ENCODE assay signal across 18 cellular contexts in genomic region chr19:29583196-29584006, GRCh38. TPM values are rescaled to one million over a fixed set of nuclear protein-coding genes. Genes with fewer than 3 reads are reported as not detected.
DNase-seq lines count a peak whose midpoint lies in the region; ATAC-seq, FAIRE-seq and TF ChIP-seq lines count a peak whose summit lies in the region.
"Had no signal": no experiment of that assay in that cellular context is flagged by ENCODE, and none has a peak within 500 bp of the region (broad histone marks: within the 10 kb centered on the region; RNA-seq: fewer than 3 reads in every experiment).

No MANE protein-coding gene starts in this region.

- ATAC-seq in CD4-positive, CD25-positive, alpha-beta regulatory T cell (ENCODE audit: low read depth in 2 of 2) = no peak
- no peak for ATAC-seq in GM23338
- ATAC-seq: Panc1, pancreas had no signal

- no peak for DNase-seq in CD4-positive, CD25-positive, alpha-beta regulatory T cell
- DNase-seq in GM23338 (ENCODE audit: low spot score) = no peak
- DNase-seq in activated naive CD8-positive, alpha-beta T cell treated with anti-CD3 and anti-CD28 coated beads for 36 hours = peak; percentile 20
- DNase-seq in islet precursor cell = peak; percentile 57
- no peak for DNase-seq in NCI-H1694 (lab: John Stamatoyannopoulos, UW)
- DNase-seq in GM19239 (ENCODE audit: insufficient read length, low spot score) = no peak
- no peak for DNase-seq in C1 segment of cervical spinal cord (lab: John Stamatoyannopoulos, UW)
- DNase-seq: kidney, NCI-H187, NCI-H524 treated with DMSO at 0.1 percent for 48 hours, pancreas, SW 1271 had no signal

- no peak overlapping the region for H3K4me3 Mint-ChIP-seq in CD4-positive, CD25-positive, alpha-beta regulatory T cell
- H3K4me3 Mint-ChIP-seq in GM23338 = no peak overlapping the region
- H3K4me3 Mint-ChIP-seq in activated naive CD8-positive, alpha-beta T cell treated with anti-CD3 and anti-CD28 coated beads for 36 hours = no peak overlapping the region

- TF ChIP-seq CTCF in GM23338 (conservative IDR thresholded peaks at IDR 0.05; ENCODE audit: low read depth in 2 of 2) = no peak

- H3K36me3 ChIP-seq in CD4-positive, CD25-positive, alpha-beta regulatory T cell (ENCODE audit: control insufficient read depth, insufficient read depth, low read length) = no peaks in the 10 kb centered on the region
- H3K36me3 ChIP-seq in GM23338 (ENCODE audit: insufficient read depth) = no peaks in the 10 kb centered on the region
- H3K36me3 ChIP-seq: pancreas, vagina had no signal

- no peak overlapping the region for H3K4me3 ChIP-seq in CD4-positive, CD25-positive, alpha-beta regulatory T cell (ENCODE audit: low read depth, low read length)
- no peak overlapping the region for H3K4me3 ChIP-seq in GM23338
- H3K4me3 ChIP-seq: pancreas, vagina had no signal

- H4K20me1 ChIP-seq in GM23338 (replicated peaks; ENCODE audit: insufficient read depth) = no peaks in the 10 kb centered on the region

- 0 out of 2 replicates have a peak overlapping the region, but pooled peaks have one; percentile 23 for H2AFZ ChIP-seq in GM23338

- peak overlapping the region in 2 of 3 donors; percentile 17 to 31 for H3K27ac Mint-ChIP-seq in CD4-positive, CD25-positive, alpha-beta regulatory T cell
- no peak overlapping the region for H3K27ac Mint-ChIP-seq in GM23338
- H3K27ac Mint-ChIP-seq in activated naive CD8-positive, alpha-beta T cell treated with anti-CD3 and anti-CD28 coated beads for 36 hours = peak overlapping the region; percentile 44

- H3K4me1 Mint-ChIP-seq in CD4-positive, CD25-positive, alpha-beta regulatory T cell = peaks cover 0 to 14% (median 10%) of the 10 kb centered on the region in 4 donors
- H3K4me1 Mint-ChIP-seq in GM23338 = peaks cover 5% of the 10 kb centered on the region; the same call in 1 of the 3 replicates
- H3K4me1 Mint-ChIP-seq in activated naive CD8-positive, alpha-beta T cell treated with anti-CD3 and anti-CD28 coated beads for 36 hours = peaks cover 20% of the 10 kb centered on the region

- peaks cover 3% of the 10 kb centered on the region for H3K36me3 Mint-ChIP-seq in CD4-positive, CD25-positive, alpha-beta regulatory T cell
- no peaks in the 10 kb centered on the region for H3K36me3 Mint-ChIP-seq in GM23338 (ENCODE audit: low read depth)
- peaks cover 5% of the 10 kb centered on the region for H3K36me3 Mint-ChIP-seq in activated naive CD8-positive, alpha-beta T cell treated with anti-CD3 and anti-CD28 coated beads for 36 hours

- FAIRE-seq in GM19239 (lab: Jason Lieb, UNC) = no peak
- FAIRE-seq: endometrium, G401.6, kidney, pancreas had no signal

- H3K27me3 Mint-ChIP-seq in CD4-positive, CD25-positive, alpha-beta regulatory T cell = peaks cover 4% of the 10 kb centered on the region
- peaks cover 6% of the 10 kb centered on the region for H3K27me3 Mint-ChIP-seq in GM23338 (ENCODE audit: insufficient read depth, low read depth, poor library complexity)
- peaks cover 18% of the 10 kb centered on the region for H3K27me3 Mint-ChIP-seq in activated naive CD8-positive, alpha-beta T cell treated with anti-CD3 and anti-CD28 coated beads for 36 hours

- no peak overlapping the region for H3K4me2 ChIP-seq in GM23338

- no peaks in the 10 kb centered on the region for H3K9me2 ChIP-seq in GM23338 (ENCODE audit: insufficient read depth)

- no peak overlapping the region for H3K27ac ChIP-seq in CD4-positive, CD25-positive, alpha-beta regulatory T cell (ENCODE audit: insufficient read depth, low read length, poor library complexity, severe bottlenecking)
- no peak overlapping the region for H3K27ac ChIP-seq in GM23338 (ENCODE audit: low read depth)
- H3K27ac ChIP-seq: C4-2B, pancreas, vagina, VCaP had no signal

- peaks cover 0 to 9% (median 2%) of the 10 kb centered on the region in 7 donors for H3K9me3 Mint-ChIP-seq in CD4-positive, CD25-positive, alpha-beta regulatory T cell
- H3K9me3 Mint-ChIP-seq in GM23338 = peaks cover 4% of the 10 kb centered on the region
- H3K9me3 Mint-ChIP-seq in activated naive CD8-positive, alpha-beta T cell treated with anti-CD3 and anti-CD28 coated beads for 36 hours = peaks cover 8% of the 10 kb centered on the region

- H3K27me3 ChIP-seq in CD4-positive, CD25-positive, alpha-beta regulatory T cell (ENCODE audit: control insufficient read depth, insufficient read depth, low read length) = no peaks in the 10 kb centered on the region
- no peaks in the 10 kb centered on the region for H3K27me3 ChIP-seq in GM23338 (ENCODE audit: insufficient read depth)
- H3K27me3 ChIP-seq: vagina had no signal

- H3K9me3 ChIP-seq in CD4-positive, CD25-positive, alpha-beta regulatory T cell (ENCODE audit: control insufficient read depth in 2 of 2, low read length in 2 of 2) = no peaks in the 10 kb centered on the region
- H3K9me3 ChIP-seq: pancreas, vagina had no signal

- no peaks in the 10 kb centered on the region for H3K79me2 ChIP-seq in GM23338 (replicated peaks; ENCODE audit: insufficient read depth)

- no peaks in the 10 kb centered on the region for H3F3A ChIP-seq in GM23338 (replicated peaks; ENCODE audit: low read depth)

- H3K4me1 ChIP-seq in CD4-positive, CD25-positive, alpha-beta regulatory T cell (ENCODE audit: control insufficient read depth, insufficient read depth, low read length, poor library complexity, severe bottlenecking) = no peaks in the 10 kb centered on the region
- no peaks in the 10 kb centered on the region for H3K4me1 ChIP-seq in GM23338 (ENCODE audit: insufficient read depth)
- H3K4me1 ChIP-seq: pancreas, vagina had no signal

TF ChIP-seq in GM23338, 12 proteins besides CTCF, POLR2A, EP300 and RAD21:
- TF ChIP-seq CREB1 (CRISPR knock-in tag; IDR thresholded peaks at IDR 0.05; ENCODE audit: low read depth) (no peak), NANOG (IDR thresholded peaks at IDR 0.05; ENCODE audit: borderline replicate concordance) (no peak), ZNF331 (CRISPR knock-in tag; IDR thresholded peaks at IDR 0.05; ENCODE audit: low read depth) (no peak), EZH2phosphoT487 (IDR thresholded peaks at IDR 0.05; ENCODE audit: unreplicated experiment) (no peak), POLR2AphosphoS5 (IDR thresholded peaks at IDR 0.05; ENCODE audit: low read depth) (no peak), EZH2 (IDR thresholded peaks at IDR 0.05; ENCODE audit: low read depth, unreplicated experiment) (no peak), STAT1 (IDR thresholded peaks at IDR 0.05; ENCODE audit: unreplicated experiment) (no peak), ZNF114 (CRISPR knock-in tag; IDR thresholded peaks at IDR 0.05) (no peak)
- TF ChIP-seq, protein P1, sequence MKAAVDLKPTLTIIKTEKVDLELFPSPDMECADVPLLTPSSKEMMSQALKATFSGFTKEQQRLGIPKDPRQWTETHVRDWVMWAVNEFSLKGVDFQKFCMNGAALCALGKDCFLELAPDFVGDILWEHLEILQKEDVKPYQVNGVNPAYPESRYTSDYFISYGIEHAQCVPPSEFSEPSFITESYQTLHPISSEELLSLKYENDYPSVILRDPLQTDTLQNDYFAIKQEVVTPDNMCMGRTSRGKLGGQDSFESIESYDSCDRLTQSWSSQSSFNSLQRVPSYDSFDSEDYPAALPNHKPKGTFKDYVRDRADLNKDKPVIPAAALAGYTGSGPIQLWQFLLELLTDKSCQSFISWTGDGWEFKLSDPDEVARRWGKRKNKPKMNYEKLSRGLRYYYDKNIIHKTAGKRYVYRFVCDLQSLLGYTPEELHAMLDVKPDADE (IDR thresholded peaks at IDR 0.05) = no peak
- TF ChIP-seq, protein P2, sequence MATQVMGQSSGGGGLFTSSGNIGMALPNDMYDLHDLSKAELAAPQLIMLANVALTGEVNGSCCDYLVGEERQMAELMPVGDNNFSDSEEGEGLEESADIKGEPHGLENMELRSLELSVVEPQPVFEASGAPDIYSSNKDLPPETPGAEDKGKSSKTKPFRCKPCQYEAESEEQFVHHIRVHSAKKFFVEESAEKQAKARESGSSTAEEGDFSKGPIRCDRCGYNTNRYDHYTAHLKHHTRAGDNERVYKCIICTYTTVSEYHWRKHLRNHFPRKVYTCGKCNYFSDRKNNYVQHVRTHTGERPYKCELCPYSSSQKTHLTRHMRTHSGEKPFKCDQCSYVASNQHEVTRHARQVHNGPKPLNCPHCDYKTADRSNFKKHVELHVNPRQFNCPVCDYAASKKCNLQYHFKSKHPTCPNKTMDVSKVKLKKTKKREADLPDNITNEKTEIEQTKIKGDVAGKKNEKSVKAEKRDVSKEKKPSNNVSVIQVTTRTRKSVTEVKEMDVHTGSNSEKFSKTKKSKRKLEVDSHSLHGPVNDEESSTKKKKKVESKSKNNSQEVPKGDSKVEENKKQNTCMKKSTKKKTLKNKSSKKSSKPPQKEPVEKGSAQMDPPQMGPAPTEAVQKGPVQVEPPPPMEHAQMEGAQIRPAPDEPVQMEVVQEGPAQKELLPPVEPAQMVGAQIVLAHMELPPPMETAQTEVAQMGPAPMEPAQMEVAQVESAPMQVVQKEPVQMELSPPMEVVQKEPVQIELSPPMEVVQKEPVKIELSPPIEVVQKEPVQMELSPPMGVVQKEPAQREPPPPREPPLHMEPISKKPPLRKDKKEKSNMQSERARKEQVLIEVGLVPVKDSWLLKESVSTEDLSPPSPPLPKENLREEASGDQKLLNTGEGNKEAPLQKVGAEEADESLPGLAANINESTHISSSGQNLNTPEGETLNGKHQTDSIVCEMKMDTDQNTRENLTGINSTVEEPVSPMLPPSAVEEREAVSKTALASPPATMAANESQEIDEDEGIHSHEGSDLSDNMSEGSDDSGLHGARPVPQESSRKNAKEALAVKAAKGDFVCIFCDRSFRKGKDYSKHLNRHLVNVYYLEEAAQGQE (IDR thresholded peaks at IDR 0.05; ENCODE audit: unreplicated experiment) = no peak
TF ChIP-seq in GM23338: peak in this region for 0.

RNA-seq across cellular contexts. Expression of gene POP4, which starts 22.7 kb away (rescaled TPM):
- 64.3 TPM for total RNA-seq in CD4-positive, CD25-positive, alpha-beta regulatory T cell
- polyA plus RNA-seq in CD4-positive, CD25-positive, alpha-beta regulatory T cell = 100 to 1,000 TPM; 162 to 202 (median 190) TPM
- total RNA-seq in GM23338 (2014; rRNA removed; shearing (Covaris generic)) = 35.5 and 37.2 TPM in 2 replicates
- polyA plus RNA-seq in GM23338 (2016; fragmentation: Nextera tagmentation; extraction: Ambion mirVana) = 58.3 and 62.0 TPM in 2 replicates
- 100 to 1,000 TPM; 134 to 137 TPM for total RNA-seq in activated naive CD8-positive, alpha-beta T cell treated with anti-CD3 and anti-CD28 coated beads for 36 hours

RNA-seq across cellular contexts. Expression of gene VSTM2B, which starts 57.6 kb away (rescaled TPM):
- total RNA-seq in CD4-positive, CD25-positive, alpha-beta regulatory T cell = not detected
- not detected for polyA plus RNA-seq in CD4-positive, CD25-positive, alpha-beta regulatory T cell
- 0.54 and 1.8 TPM in 2 replicates for total RNA-seq in GM23338 (2014; rRNA removed; shearing (Covaris generic))
- polyA plus RNA-seq in GM23338 (2016; fragmentation: Nextera tagmentation; extraction: Ambion mirVana) = 1.2 and 1.8 TPM in 2 replicates
- total RNA-seq in activated naive CD8-positive, alpha-beta T cell treated with anti-CD3 and anti-CD28 coated beads for 36 hours = not detected
- total RNA-seq: kidney, pancreas had no signal

Comparison
In these comparisons a context has a peak if more than half of its experiments do, and no peak if none do; other contexts are left out.
1. DNase-seq: peak in activated naive CD8-positive, alpha-beta T cell treated with anti-CD3 and anti-CD28 coated beads for 36 hours (single experiment) and islet precursor cell (single experiment); none in CD4-positive, CD25-positive, alpha-beta regulatory T cell (0 of 3), GM23338 (single experiment), NCI-H1694 (single experiment), GM19239 (single experiment) and C1 segment of cervical spinal cord (0 of 14).